Comparison of ENCODE assay signal across 1 cellular context in genomic region chr16:263944-264343, GRCh38.
TF ChIP-seq lines count a peak whose summit lies in the region.

No MANE protein-coding gene starts in this region.

TF ChIP-seq in IMR-90, 13 proteins besides CTCF, POLR2A, EP300 and RAD21 (continued from another document):
- TF ChIP-seq NFE2L2 (IDR thresholded peaks at IDR 0.05; ENCODE audit: low read depth, low read length), result no peak
- no peak for TF ChIP-seq FOS (IDR thresholded peaks at IDR 0.05; ENCODE audit: low read depth, low read length)
- no peak for TF ChIP-seq MXI1 (IDR thresholded peaks at IDR 0.05; ENCODE audit: borderline replicate concordance, low read depth, low read length)
- no peak for TF ChIP-seq MAFK (IDR thresholded peaks at IDR 0.05; ENCODE audit: low read depth, low read length)
- no peak for TF ChIP-seq USF2 (IDR thresholded peaks at IDR 0.05; ENCODE audit: low read depth, low read length)
